2 cellular contexts compared by ENCODE assay signal in genomic region chr9:125479846-125480615, GRCh38.
A peak's percentile ranks its signal among the peaks of the same experiment; 100 is the strongest.
TF ChIP-seq lines count a peak whose summit lies in the region.

No MANE protein-coding gene starts in this region.

TF ChIP-seq in H1, 55 proteins besides CTCF, POLR2A, EP300 and RAD21 (continued from another document):
- TF ChIP-seq ATF2 (IDR thresholded peaks at IDR 0.05; ENCODE audit: low read length) (no peak), ASH2L (IDR thresholded peaks at IDR 0.05; ENCODE audit: low read length) (no peak), TEAD4 (IDR thresholded peaks at IDR 0.05; ENCODE audit: low read depth, low read length) (peak; percentile 65), CTBP2 (IDR thresholded peaks at IDR 0.05; ENCODE audit: borderline replicate concordance, insufficient read depth, insufficient read length, low read length) (no peak)

TF ChIP-seq in HepG2, 621 proteins besides CTCF, POLR2A, EP300 and RAD21 (continued from another document):
- TF ChIP-seq PBX2 (CRISPR knock-in tag; IDR thresholded peaks at IDR 0.05) (no peak), ZNF788 (CRISPR knock-in tag; IDR thresholded peaks at IDR 0.05; ENCODE audit: borderline replicate concordance) (no peak), ZNF512B (CRISPR knock-in tag; IDR thresholded peaks at IDR 0.05; ENCODE audit: borderline replicate concordance) (no peak), MXD1 (CRISPR knock-in tag; IDR thresholded peaks at IDR 0.05) (no peak), ARID4A (CRISPR knock-in tag; IDR thresholded peaks at IDR 0.05; ENCODE audit: borderline replicate concordance) (no peak), CSRNP1 (CRISPR knock-in tag; IDR thresholded peaks at IDR 0.05) (no peak), ZNF441 (CRISPR knock-in tag; IDR thresholded peaks at IDR 0.05; ENCODE audit: borderline replicate concordance) (no peak), ZBTB8A (CRISPR knock-in tag; IDR thresholded peaks at IDR 0.05; ENCODE audit: borderline replicate concordance, low read depth) (no peak)
